8 cellular contexts compared by ENCODE assay signal in genomic region chr1:27321813-27322568, GRCh38. TPM values are rescaled to one million over a fixed set of nuclear protein-coding genes. Genes with fewer than 3 reads are reported as not detected.
DNase-seq lines count a peak whose midpoint lies in the region; ATAC-seq lines count a peak whose summit lies in the region.

TMEM222 (plus strand) TSS chr1:27322163; CDS start chr1:27322198, 35 bp downstream.

- DNase-seq in CD1c-positive myeloid dendritic cell (ENCODE audit: extremely low spot score) (peak; percentile 99), NCI-H748 treated with DMSO at 0.1 percent for 48 hours (lab: John Stamatoyannopoulos, UW) (peak; percentile 85), dedifferentiated amniotic fluid mesenchymal stem cell (ENCODE audit: extremely low spot score) (peak; percentile 95), left lobe of liver (ENCODE audit: low spot score) (peak; percentile 98)
- DNase-seq in activated CD4-positive, alpha-beta T cell treated with anti-CD3 and anti-CD28 coated beads, Interleukin-2, amount 50 U/mL, for 24 hours (ENCODE audit: low read depth in 1 of 2, low spot score in 1 of 2): peak; percentile 95 to 97
- peak; percentile 97 to 98 for DNase-seq in stimulated activated CD4-positive, alpha-beta T cell treated with anti-CD3 and anti-CD28 coated beads, Interleukin-2, amount 100 ng/mL, for 24 hours

- ATAC-seq in GM19397 (IDR thresholded peaks at IDR 0.05; ENCODE audit: unreplicated experiment) (peak; percentile 92), HG03565 (IDR thresholded peaks at IDR 0.05; ENCODE audit: unreplicated experiment) (peak; percentile 88), left lobe of liver (peak; percentile 99)

RNA-seq across cellular contexts. Expression of gene TMEM222, which starts in this region (rescaled TPM):
- total RNA-seq in left lobe of liver: 19.9 TPM

Comparison
In these comparisons a context has a peak if more than half of its experiments do, and no peak if none do; other contexts are left out.
1. Peak in every context shown above with its lines: DNase-seq and ATAC-seq.